Comparison of ENCODE assay signal across 18 cellular contexts in genomic region chr1:24775348-24775747, GRCh38. TPM values are rescaled to one million over a fixed set of nuclear protein-coding genes. Genes with fewer than 3 reads are reported as not detected.
DNase-seq lines count a peak whose midpoint lies in the region; ATAC-seq and TF ChIP-seq lines count a peak whose summit lies in the region.
"Had no signal": no experiment of that assay in that cellular context is flagged by ENCODE, and none has a peak within 500 bp of the region (broad histone marks: within the 10 kb centered on the region; RNA-seq: fewer than 3 reads in every experiment).

No MANE protein-coding gene starts in this region.

- H3K4me2 ChIP-seq in SU-DHL-6 (ENCODE audit: low read depth, low read length, poor library complexity, severe bottlenecking) = peak overlapping the region; percentile 82
- H3K4me2 ChIP-seq in mesenchymal stem cell (ENCODE audit: low read length, poor library complexity, severe bottlenecking) = no peak overlapping the region
- H3K4me2 ChIP-seq: KMS-11 had no signal

- no peak for DNase-seq in HFFc6
- no peak for DNase-seq in mesenchymal stem cell
- DNase-seq in thoracic aorta (ENCODE audit: low spot score) = no peak
- DNase-seq in effector memory CD4-positive, alpha-beta T cell = no peak
- no peak for DNase-seq in activated T-cell treated with anti-CD3 and anti-CD28 coated beads, Interleukin-2, amount 50 U/mL, for 72 hours
- DNase-seq in NOMO-1 (lab: John Stamatoyannopoulos, UW; ENCODE audit: unreplicated experiment in 2 of 2) = no peak
- DNase-seq in ureter (ENCODE audit: low spot score) = no peak
- DNase-seq: C1 segment of cervical spinal cord; CD8-positive, alpha-beta memory T cell; DMS79; NCI-H1417 treated with DMSO at 0.1 percent for 48 hours; NCI-H187 treated with DMSO at 0.1 percent for 48 hours; NCI-H226; NCI-H524 had no signal

- H3K36me3 Mint-ChIP-seq in HFFc6 (ENCODE audit: low read depth) = peaks cover 38% of the 10 kb centered on the region
- no peaks in the 10 kb centered on the region for H3K36me3 Mint-ChIP-seq in activated T-cell treated with anti-CD3 and anti-CD28 coated beads, Interleukin-2, amount 50 U/mL, for 72 hours (ENCODE audit: insufficient read depth in 2 of 2)
- H3K36me3 Mint-ChIP-seq: CD8-positive, alpha-beta memory T cell had no signal

- H4K20me1 ChIP-seq in SU-DHL-6 (ENCODE audit: low read depth, low read length) = peaks cover 9% of the 10 kb centered on the region; the same call in 1 of the 2 replicates

- peaks cover 57% of the 10 kb centered on the region for H3F3A ChIP-seq in SU-DHL-6 (ENCODE audit: insufficient read depth)

- ATAC-seq in thoracic aorta (ENCODE audit: insufficient number of reproducible peaks, low FRiP score, low read depth) = no peak
- no peak for ATAC-seq in activated T-cell treated with anti-CD3 and anti-CD28 coated beads, Interleukin-2, amount 50 U/mL, for 72 hours (replicated peaks in 1 of 2)
- ATAC-seq: HepG2 had no signal

- H3K27ac ChIP-seq in SU-DHL-6 (ENCODE audit: low read depth, low read length) (peak overlapping the region; percentile 72), mesenchymal stem cell (ENCODE audit: low read length, poor library complexity, severe bottlenecking) (no peak overlapping the region), thoracic aorta (peak overlapping the region; percentile 2 to 29)
- no peak overlapping the region for H3K27ac ChIP-seq in effector memory CD4-positive, alpha-beta T cell (ENCODE audit: insufficient read depth, low read length, poor library complexity, severe bottlenecking)
- H3K27ac ChIP-seq: KMS-11, SJSA1 had no signal

- H3K4me1 ChIP-seq in mesenchymal stem cell (ENCODE audit: control insufficient read depth, insufficient read depth, low read depth, low read length) (peaks cover 6% of the 10 kb centered on the region), thoracic aorta (ENCODE audit: control insufficient read depth in 1 of 2, low read depth in 2 of 2) (peaks cover 72 to 86% of the 10 kb centered on the region in 2 donors)
- no peaks in the 10 kb centered on the region for H3K4me1 ChIP-seq in effector memory CD4-positive, alpha-beta T cell (ENCODE audit: control insufficient read depth, insufficient read depth, low read length, poor library complexity, severe bottlenecking)

- H3K79me1 ChIP-seq in mesenchymal stem cell (replicated peaks; ENCODE audit: low read length, poor library complexity, severe bottlenecking) = no peaks in the 10 kb centered on the region

- H3K14ac ChIP-seq in mesenchymal stem cell (ENCODE audit: low read length in 2 of 2) = no peak overlapping the region

- no peak for TF ChIP-seq CTCF in HFFc6 (IDR thresholded peaks at IDR 0.05)
- no peak for TF ChIP-seq CTCF in SU-DHL-6 (IDR thresholded peaks at IDR 0.05; ENCODE audit: insufficient read depth, low read length, poor library complexity, severe bottlenecking)
- TF ChIP-seq CTCF in thoracic aorta (IDR thresholded peaks at IDR 0.05) = no peak

- H2AK5ac ChIP-seq in mesenchymal stem cell (ENCODE audit: low read length, severe bottlenecking) = no peak overlapping the region

- H3K9me2 ChIP-seq in SU-DHL-6 (replicated peaks; ENCODE audit: insufficient read depth, low read length) = no peaks in the 10 kb centered on the region

- peaks cover 100% of the 10 kb centered on the region for H3K79me2 ChIP-seq in SU-DHL-6 (ENCODE audit: insufficient read depth, low read length)

- H4K8ac ChIP-seq in mesenchymal stem cell (ENCODE audit: low read length) = no peak overlapping the region

- H4K91ac ChIP-seq in mesenchymal stem cell (ENCODE audit: low read length) = no peak overlapping the region

- no peak overlapping the region for H2BK120ac ChIP-seq in mesenchymal stem cell (ENCODE audit: low read depth, low read length)

- H3K27ac Mint-ChIP-seq in HFFc6 = peak overlapping the region; percentile 33
- H3K27ac Mint-ChIP-seq in activated T-cell treated with anti-CD3 and anti-CD28 coated beads, Interleukin-2, amount 50 U/mL, for 72 hours = no peak overlapping the region

- H3K27me3 Mint-ChIP-seq in HFFc6 (ENCODE audit: insufficient read depth) = no peaks in the 10 kb centered on the region
- H3K27me3 Mint-ChIP-seq in activated T-cell treated with anti-CD3 and anti-CD28 coated beads, Interleukin-2, amount 50 U/mL, for 72 hours (ENCODE audit: low read depth) = no peaks in the 10 kb centered on the region

- H2AFZ ChIP-seq in SU-DHL-6 (ENCODE audit: low read depth, low read length, severe bottlenecking) (no peak overlapping the region), mesenchymal stem cell (ENCODE audit: low read depth, low read length) (no peak overlapping the region)

- no peak overlapping the region for H3K4ac ChIP-seq in mesenchymal stem cell (ENCODE audit: low read depth in 1 of 2, low read length in 2 of 2)

- 0 out of 2 replicates have a peak, but pooled peaks cover 5% of the 10 kb centered on the region for H3K36me3 ChIP-seq in SU-DHL-6 (ENCODE audit: low read length)
- H3K36me3 ChIP-seq in mesenchymal stem cell (ENCODE audit: control insufficient read depth in 1 of 2, insufficient read depth in 2 of 2, low read depth in 1 of 2, low read length in 2 of 2) = peaks cover 5% of the 10 kb centered on the region in 2 experiments
- H3K36me3 ChIP-seq in thoracic aorta = no peaks in the 10 kb centered on the region
- H3K36me3 ChIP-seq in effector memory CD4-positive, alpha-beta T cell (ENCODE audit: control insufficient read depth, insufficient read depth, low read length) = no peaks in the 10 kb centered on the region

- H2BK15ac ChIP-seq in mesenchymal stem cell (ENCODE audit: low read depth, poor library complexity, severe bottlenecking) = no peak overlapping the region

- no peak overlapping the region for H3K23ac ChIP-seq in mesenchymal stem cell (ENCODE audit: low read length in 2 of 2)

- H2BK5ac ChIP-seq in mesenchymal stem cell (ENCODE audit: low read depth, low read length, poor library complexity, severe bottlenecking) = no peak overlapping the region

- no peak overlapping the region for H2BK12ac ChIP-seq in mesenchymal stem cell (ENCODE audit: low read length in 2 of 2)

- H3K4me3 Mint-ChIP-seq in HFFc6 = 0 out of 2 replicates have a peak overlapping the region, but pooled peaks have one; percentile 6
- no peak overlapping the region for H3K4me3 Mint-ChIP-seq in activated T-cell treated with anti-CD3 and anti-CD28 coated beads, Interleukin-2, amount 50 U/mL, for 72 hours
- H3K4me3 Mint-ChIP-seq: CD8-positive, alpha-beta memory T cell had no signal

- H3K9me3 ChIP-seq in SU-DHL-6 (ENCODE audit: insufficient read depth, low read length) = no peaks in the 10 kb centered on the region
- H3K9me3 ChIP-seq in mesenchymal stem cell (ENCODE audit: control insufficient read depth, low read length) = no peaks in the 10 kb centered on the region
- no peaks in the 10 kb centered on the region for H3K9me3 ChIP-seq in thoracic aorta
- no peaks in the 10 kb centered on the region for H3K9me3 ChIP-seq in effector memory CD4-positive, alpha-beta T cell (ENCODE audit: control insufficient read depth, low read length)
- H3K9me3 ChIP-seq: SJSA1 had no signal

- H3K18ac ChIP-seq in mesenchymal stem cell (ENCODE audit: low read depth in 1 of 2, low read length in 2 of 2) = no peak overlapping the region

- peaks cover 88% of the 10 kb centered on the region for H3K4me1 Mint-ChIP-seq in HFFc6 (ENCODE audit: low read depth)
- no peaks in the 10 kb centered on the region for H3K4me1 Mint-ChIP-seq in activated T-cell treated with anti-CD3 and anti-CD28 coated beads, Interleukin-2, amount 50 U/mL, for 72 hours (ENCODE audit: low read depth)
- H3K4me1 Mint-ChIP-seq: CD8-positive, alpha-beta memory T cell had no signal

- peak overlapping the region; percentile 28; the same call in 1 of the 2 replicates for H3K9ac ChIP-seq in SU-DHL-6 (ENCODE audit: low read length)
- peak overlapping the region; percentile 20 for H3K9ac ChIP-seq in mesenchymal stem cell (ENCODE audit: low read length)
- H3K9ac ChIP-seq: KMS-11 had no signal

- H3K4me3 ChIP-seq in SU-DHL-6 (ENCODE audit: insufficient read depth, low read length, poor library complexity, severe bottlenecking) (peak overlapping the region; percentile 17), mesenchymal stem cell (ENCODE audit: insufficient read depth in 1 of 2, low read depth in 1 of 2, low read length in 2 of 2) (no peak overlapping the region), thoracic aorta (no peak overlapping the region)
- no peak overlapping the region for H3K4me3 ChIP-seq in effector memory CD4-positive, alpha-beta T cell (ENCODE audit: insufficient read depth, low read depth, low read length, poor library complexity, severe bottlenecking)
- H3K4me3 ChIP-seq: SJSA1 had no signal

- no peaks in the 10 kb centered on the region for H3K9me3 Mint-ChIP-seq in HFFc6
- H3K9me3 Mint-ChIP-seq in activated T-cell treated with anti-CD3 and anti-CD28 coated beads, Interleukin-2, amount 50 U/mL, for 72 hours = no peaks in the 10 kb centered on the region
- H3K9me3 Mint-ChIP-seq: CD8-positive, alpha-beta memory T cell had no signal

- WGBS in mesenchymal stem cell = no CpG with 5 or more reads among the region's 3 CpGs

- no peaks in the 10 kb centered on the region for H3K27me3 ChIP-seq in SU-DHL-6 (ENCODE audit: low read length)
- H3K27me3 ChIP-seq in mesenchymal stem cell (ENCODE audit: control insufficient read depth in 1 of 2, insufficient read depth in 1 of 2, low read length in 2 of 2) = no peaks in the 10 kb centered on the region
- no peaks in the 10 kb centered on the region for H3K27me3 ChIP-seq in thoracic aorta (replicated peaks; ENCODE audit: insufficient read depth)
- H3K27me3 ChIP-seq in effector memory CD4-positive, alpha-beta T cell (replicated peaks; ENCODE audit: control insufficient read depth, insufficient read depth, low read length, poor library complexity, severe bottlenecking) = no peaks in the 10 kb centered on the region
- H3K27me3 ChIP-seq: SJSA1 had no signal

RNA-seq across cellular contexts. Expression of gene CLIC4, which starts 30.1 kb away (rescaled TPM):
- total RNA-seq in HFFc6 (2021; fragmentation: NEBNext Ultra II Directional; extraction: Animal tissue kit (Norgen Biotek cat#: 25700)) = 100 to 1,000 TPM; 517 to 729 (median 548) TPM
- 212 TPM for polyA plus RNA-seq in mesenchymal stem cell (2013, experiment 1 of 2)
- polyA plus RNA-seq in mesenchymal stem cell (2013, experiment 2 of 2) = 219 TPM
- 100 to 1,000 TPM; 740 to 777 TPM for total RNA-seq in thoracic aorta
- total RNA-seq in activated T-cell treated with anti-CD3 and anti-CD28 coated beads, Interleukin-2, amount 50 U/mL, for 72 hours = 10 to 100 TPM; 59.7 to 68.2 TPM
- total RNA-seq in ureter = 163 TPM

Comparison
In these comparisons a context has a peak if more than half of its experiments do, and no peak if none do; other contexts are left out.
1. H3K27ac ChIP-seq: peak in SU-DHL-6 (single experiment) and thoracic aorta (2 of 2); none in mesenchymal stem cell (single experiment) and effector memory CD4-positive, alpha-beta T cell (single experiment).